Comparison of ENCODE assay signal across 1 cellular context in genomic region chr9:124559871-124560270, GRCh38.
TF ChIP-seq lines count a peak whose summit lies in the region.

No MANE protein-coding gene starts in this region.

TF ChIP-seq in IMR-90, 13 proteins besides CTCF, POLR2A, EP300 and RAD21:
- TF ChIP-seq RFX5 (IDR thresholded peaks at IDR 0.05; ENCODE audit: low read depth, low read length) (0 out of 2 replicates have a peak, but pooled peaks have one; percentile 25), CEBPB (IDR thresholded peaks at IDR 0.05; ENCODE audit: low read depth, low read length) (peak; percentile 68), SMC3 (IDR thresholded peaks at IDR 0.05; ENCODE audit: low read depth, low read length) (no peak)
